1 cellular context compared by ENCODE assay signal in the genomic region with DNA sequence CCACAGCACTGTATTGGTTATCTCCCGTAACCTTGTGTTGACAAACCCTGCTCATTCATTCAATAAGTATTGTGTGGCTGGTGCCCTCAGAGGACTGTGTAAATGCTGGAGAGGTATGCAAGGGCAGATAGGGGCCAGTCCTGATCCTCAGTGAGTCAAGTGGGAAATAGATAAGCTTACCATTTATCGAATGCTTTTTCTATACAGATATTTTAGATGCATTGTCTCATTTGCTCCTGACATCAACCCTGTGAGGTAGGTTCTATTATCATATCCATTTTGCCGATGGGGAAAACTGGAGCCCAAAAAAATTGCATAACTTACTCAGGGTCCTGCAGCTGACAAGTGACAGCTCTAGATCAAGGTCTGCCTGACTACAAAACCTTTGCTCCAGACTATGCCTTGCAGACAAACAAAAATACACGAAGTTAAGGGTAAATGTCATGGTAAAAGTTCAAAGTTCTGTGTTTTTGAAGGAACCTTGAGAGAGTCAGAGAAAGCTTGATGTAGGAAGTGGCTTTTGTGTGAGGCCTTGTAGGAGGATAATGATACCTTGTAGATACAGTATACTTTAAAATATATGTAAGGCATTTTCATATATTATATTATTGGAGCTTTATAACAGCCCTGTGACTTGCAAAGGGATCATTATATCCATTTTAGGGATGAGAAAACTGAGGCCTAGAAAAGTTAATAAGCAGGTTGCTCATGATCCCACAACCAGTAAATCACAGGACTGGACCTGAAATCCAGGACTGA.
TF ChIP-seq lines count a peak whose summit lies in the region.

No MANE protein-coding gene starts in this region.

TF ChIP-seq in HepG2, 621 proteins besides CTCF, POLR2A, EP300 and RAD21 (continued from another document and continues in another):
- TF ChIP-seq, protein P1, sequence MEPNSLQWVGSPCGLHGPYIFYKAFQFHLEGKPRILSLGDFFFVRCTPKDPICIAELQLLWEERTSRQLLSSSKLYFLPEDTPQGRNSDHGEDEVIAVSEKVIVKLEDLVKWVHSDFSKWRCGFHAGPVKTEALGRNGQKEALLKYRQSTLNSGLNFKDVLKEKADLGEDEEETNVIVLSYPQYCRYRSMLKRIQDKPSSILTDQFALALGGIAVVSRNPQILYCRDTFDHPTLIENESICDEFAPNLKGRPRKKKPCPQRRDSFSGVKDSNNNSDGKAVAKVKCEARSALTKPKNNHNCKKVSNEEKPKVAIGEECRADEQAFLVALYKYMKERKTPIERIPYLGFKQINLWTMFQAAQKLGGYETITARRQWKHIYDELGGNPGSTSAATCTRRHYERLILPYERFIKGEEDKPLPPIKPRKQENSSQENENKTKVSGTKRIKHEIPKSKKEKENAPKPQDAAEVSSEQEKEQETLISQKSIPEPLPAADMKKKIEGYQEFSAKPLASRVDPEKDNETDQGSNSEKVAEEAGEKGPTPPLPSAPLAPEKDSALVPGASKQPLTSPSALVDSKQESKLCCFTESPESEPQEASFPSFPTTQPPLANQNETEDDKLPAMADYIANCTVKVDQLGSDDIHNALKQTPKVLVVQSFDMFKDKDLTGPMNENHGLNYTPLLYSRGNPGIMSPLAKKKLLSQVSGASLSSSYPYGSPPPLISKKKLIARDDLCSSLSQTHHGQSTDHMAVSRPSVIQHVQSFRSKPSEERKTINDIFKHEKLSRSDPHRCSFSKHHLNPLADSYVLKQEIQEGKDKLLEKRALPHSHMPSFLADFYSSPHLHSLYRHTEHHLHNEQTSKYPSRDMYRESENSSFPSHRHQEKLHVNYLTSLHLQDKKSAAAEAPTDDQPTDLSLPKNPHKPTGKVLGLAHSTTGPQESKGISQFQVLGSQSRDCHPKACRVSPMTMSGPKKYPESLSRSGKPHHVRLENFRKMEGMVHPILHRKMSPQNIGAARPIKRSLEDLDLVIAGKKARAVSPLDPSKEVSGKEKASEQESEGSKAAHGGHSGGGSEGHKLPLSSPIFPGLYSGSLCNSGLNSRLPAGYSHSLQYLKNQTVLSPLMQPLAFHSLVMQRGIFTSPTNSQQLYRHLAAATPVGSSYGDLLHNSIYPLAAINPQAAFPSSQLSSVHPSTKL (CRISPR knock-in tag; IDR thresholded peaks at IDR 0.05) = peak; percentile 71
- TF ChIP-seq, protein P2, sequence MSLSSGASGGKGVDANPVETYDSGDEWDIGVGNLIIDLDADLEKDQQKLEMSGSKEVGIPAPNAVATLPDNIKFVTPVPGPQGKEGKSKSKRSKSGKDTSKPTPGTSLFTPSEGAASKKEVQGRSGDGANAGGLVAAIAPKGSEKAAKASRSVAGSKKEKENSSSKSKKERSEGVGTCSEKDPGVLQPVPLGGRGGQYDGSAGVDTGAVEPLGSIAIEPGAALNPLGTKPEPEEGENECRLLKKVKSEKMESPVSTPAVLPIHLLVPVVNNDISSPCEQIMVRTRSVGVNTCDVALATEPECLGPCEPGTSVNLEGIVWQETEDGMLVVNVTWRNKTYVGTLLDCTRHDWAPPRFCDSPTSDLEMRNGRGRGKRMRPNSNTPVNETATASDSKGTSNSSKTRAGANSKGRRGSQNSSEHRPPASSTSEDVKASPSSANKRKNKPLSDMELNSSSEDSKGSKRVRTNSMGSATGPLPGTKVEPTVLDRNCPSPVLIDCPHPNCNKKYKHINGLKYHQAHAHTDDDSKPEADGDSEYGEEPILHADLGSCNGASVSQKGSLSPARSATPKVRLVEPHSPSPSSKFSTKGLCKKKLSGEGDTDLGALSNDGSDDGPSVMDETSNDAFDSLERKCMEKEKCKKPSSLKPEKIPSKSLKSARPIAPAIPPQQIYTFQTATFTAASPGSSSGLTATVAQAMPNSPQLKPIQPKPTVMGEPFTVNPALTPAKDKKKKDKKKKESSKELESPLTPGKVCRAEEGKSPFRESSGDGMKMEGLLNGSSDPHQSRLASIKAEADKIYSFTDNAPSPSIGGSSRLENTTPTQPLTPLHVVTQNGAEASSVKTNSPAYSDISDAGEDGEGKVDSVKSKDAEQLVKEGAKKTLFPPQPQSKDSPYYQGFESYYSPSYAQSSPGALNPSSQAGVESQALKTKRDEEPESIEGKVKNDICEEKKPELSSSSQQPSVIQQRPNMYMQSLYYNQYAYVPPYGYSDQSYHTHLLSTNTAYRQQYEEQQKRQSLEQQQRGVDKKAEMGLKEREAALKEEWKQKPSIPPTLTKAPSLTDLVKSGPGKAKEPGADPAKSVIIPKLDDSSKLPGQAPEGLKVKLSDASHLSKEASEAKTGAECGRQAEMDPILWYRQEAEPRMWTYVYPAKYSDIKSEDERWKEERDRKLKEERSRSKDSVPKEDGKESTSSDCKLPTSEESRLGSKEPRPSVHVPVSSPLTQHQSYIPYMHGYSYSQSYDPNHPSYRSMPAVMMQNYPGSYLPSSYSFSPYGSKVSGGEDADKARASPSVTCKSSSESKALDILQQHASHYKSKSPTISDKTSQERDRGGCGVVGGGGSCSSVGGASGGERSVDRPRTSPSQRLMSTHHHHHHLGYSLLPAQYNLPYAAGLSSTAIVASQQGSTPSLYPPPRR (CRISPR knock-in tag; IDR thresholded peaks at IDR 0.05; ENCODE audit: borderline replicate concordance) = peak; percentile 39; the same call in 1 of the 2 replicates
- TF ChIP-seq FOXA1 (IDR thresholded peaks at IDR 0.05) = no peak
- peak; percentile 85 for TF ChIP-seq FOXA1 (CRISPR knock-in tag; IDR thresholded peaks at IDR 0.05)
- TF ChIP-seq PITX1 (CRISPR knock-in tag; IDR thresholded peaks at IDR 0.05) = no peak
- no peak for TF ChIP-seq ZNF44 (CRISPR knock-in tag; IDR thresholded peaks at IDR 0.05)
- no peak for TF ChIP-seq NCOA1 (CRISPR knock-in tag; IDR thresholded peaks at IDR 0.05)
- TF ChIP-seq CCDC6 (CRISPR knock-in tag; IDR thresholded peaks at IDR 0.05) = no peak
- TF ChIP-seq, protein P3, sequence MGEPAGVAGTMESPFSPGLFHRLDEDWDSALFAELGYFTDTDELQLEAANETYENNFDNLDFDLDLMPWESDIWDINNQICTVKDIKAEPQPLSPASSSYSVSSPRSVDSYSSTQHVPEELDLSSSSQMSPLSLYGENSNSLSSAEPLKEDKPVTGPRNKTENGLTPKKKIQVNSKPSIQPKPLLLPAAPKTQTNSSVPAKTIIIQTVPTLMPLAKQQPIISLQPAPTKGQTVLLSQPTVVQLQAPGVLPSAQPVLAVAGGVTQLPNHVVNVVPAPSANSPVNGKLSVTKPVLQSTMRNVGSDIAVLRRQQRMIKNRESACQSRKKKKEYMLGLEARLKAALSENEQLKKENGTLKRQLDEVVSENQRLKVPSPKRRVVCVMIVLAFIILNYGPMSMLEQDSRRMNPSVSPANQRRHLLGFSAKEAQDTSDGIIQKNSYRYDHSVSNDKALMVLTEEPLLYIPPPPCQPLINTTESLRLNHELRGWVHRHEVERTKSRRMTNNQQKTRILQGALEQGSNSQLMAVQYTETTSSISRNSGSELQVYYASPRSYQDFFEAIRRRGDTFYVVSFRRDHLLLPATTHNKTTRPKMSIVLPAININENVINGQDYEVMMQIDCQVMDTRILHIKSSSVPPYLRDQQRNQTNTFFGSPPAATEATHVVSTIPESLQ (CRISPR knock-in tag; conservative IDR thresholded peaks at IDR 0.05) = no peak
- TF ChIP-seq, protein P4, sequence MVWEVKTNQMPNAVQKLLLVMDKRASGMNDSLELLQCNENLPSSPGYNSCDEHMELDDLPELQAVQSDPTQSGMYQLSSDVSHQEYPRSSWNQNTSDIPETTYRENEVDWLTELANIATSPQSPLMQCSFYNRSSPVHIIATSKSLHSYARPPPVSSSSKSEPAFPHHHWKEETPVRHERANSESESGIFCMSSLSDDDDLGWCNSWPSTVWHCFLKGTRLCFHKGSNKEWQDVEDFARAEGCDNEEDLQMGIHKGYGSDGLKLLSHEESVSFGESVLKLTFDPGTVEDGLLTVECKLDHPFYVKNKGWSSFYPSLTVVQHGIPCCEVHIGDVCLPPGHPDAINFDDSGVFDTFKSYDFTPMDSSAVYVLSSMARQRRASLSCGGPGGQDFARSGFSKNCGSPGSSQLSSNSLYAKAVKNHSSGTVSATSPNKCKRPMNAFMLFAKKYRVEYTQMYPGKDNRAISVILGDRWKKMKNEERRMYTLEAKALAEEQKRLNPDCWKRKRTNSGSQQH (CRISPR knock-in tag; IDR thresholded peaks at IDR 0.05; ENCODE audit: low read depth) = 0 out of 2 replicates have a peak, but pooled peaks have one; percentile 62
- peak; percentile 85 for TF ChIP-seq NFIC (IDR thresholded peaks at IDR 0.05; ENCODE audit: low read length)
- peak; percentile 77; the same call in 1 of the 2 replicates for TF ChIP-seq GFI1 (CRISPR knock-in tag; IDR thresholded peaks at IDR 0.05; ENCODE audit: borderline replicate concordance)
- TF ChIP-seq, protein P5, sequence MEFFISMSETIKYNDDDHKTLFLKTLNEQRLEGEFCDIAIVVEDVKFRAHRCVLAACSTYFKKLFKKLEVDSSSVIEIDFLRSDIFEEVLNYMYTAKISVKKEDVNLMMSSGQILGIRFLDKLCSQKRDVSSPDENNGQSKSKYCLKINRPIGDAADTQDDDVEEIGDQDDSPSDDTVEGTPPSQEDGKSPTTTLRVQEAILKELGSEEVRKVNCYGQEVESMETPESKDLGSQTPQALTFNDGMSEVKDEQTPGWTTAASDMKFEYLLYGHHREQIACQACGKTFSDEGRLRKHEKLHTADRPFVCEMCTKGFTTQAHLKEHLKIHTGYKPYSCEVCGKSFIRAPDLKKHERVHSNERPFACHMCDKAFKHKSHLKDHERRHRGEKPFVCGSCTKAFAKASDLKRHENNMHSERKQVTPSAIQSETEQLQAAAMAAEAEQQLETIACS (CRISPR knock-in tag; IDR thresholded peaks at IDR 0.05) = no peak
- TF ChIP-seq ZMYM4 (CRISPR knock-in tag; IDR thresholded peaks at IDR 0.05) = 0 out of 2 replicates have a peak, but pooled peaks have one; percentile 21
- peak; percentile 53; the same call in 1 of the 2 replicates for TF ChIP-seq SALL1 (CRISPR knock-in tag; IDR thresholded peaks at IDR 0.05)
- TF ChIP-seq GATAD2A (CRISPR knock-in tag; IDR thresholded peaks at IDR 0.05) = peak; percentile 74
- TF ChIP-seq NCOA2 (CRISPR knock-in tag; IDR thresholded peaks at IDR 0.05) = peak; percentile 41; the same call in 1 of the 2 replicates
- TF ChIP-seq NR2F1 (CRISPR knock-in tag; IDR thresholded peaks at IDR 0.05) = peak; percentile 8 to 68; a peak in 2 of 4 replicates
- TF ChIP-seq ZNF629 (CRISPR knock-in tag; conservative IDR thresholded peaks at IDR 0.05) = peak; percentile 70; the same call in 1 of the 2 replicates
- no peak for TF ChIP-seq HIVEP1 (CRISPR knock-in tag; IDR thresholded peaks at IDR 0.05)
- TF ChIP-seq MED1 (CRISPR knock-in tag; IDR thresholded peaks at IDR 0.05) = 0 out of 2 replicates have a peak, but pooled peaks have one; percentile 45
- peak; percentile 60 for TF ChIP-seq RXRB (CRISPR knock-in tag; IDR thresholded peaks at IDR 0.05; ENCODE audit: borderline replicate concordance)
- TF ChIP-seq, protein P6, sequence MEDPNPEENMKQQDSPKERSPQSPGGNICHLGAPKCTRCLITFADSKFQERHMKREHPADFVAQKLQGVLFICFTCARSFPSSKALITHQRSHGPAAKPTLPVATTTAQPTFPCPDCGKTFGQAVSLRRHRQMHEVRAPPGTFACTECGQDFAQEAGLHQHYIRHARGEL (CRISPR knock-in tag; IDR thresholded peaks at IDR 0.05) = no peak
- no peak for TF ChIP-seq SOX6 (IDR thresholded peaks at IDR 0.05)
- peak; percentile 90 for TF ChIP-seq SOX6 (CRISPR knock-in tag; IDR thresholded peaks at IDR 0.05)
- TF ChIP-seq HHEX (CRISPR knock-in tag; IDR thresholded peaks at IDR 0.05) = peak; percentile 52; the same call in 1 of the 2 replicates
- TF ChIP-seq FOSL2 (CRISPR knock-in tag; IDR thresholded peaks at IDR 0.05) = peak; percentile 62
- peak; percentile 45; the same call in 1 of the 2 replicates for TF ChIP-seq CEBPG (CRISPR knock-in tag; IDR thresholded peaks at IDR 0.05)
- TF ChIP-seq NR2F2 (IDR thresholded peaks at IDR 0.05; ENCODE audit: borderline replicate concordance, low read depth) = 0 out of 2 replicates have a peak, but pooled peaks have one; percentile 63
- TF ChIP-seq ZNF224 (CRISPR knock-in tag; IDR thresholded peaks at IDR 0.05) = 0 out of 2 replicates have a peak, but pooled peaks have one; percentile 24
- TF ChIP-seq KLF13 (CRISPR knock-in tag; IDR thresholded peaks at IDR 0.05) = no peak
- no peak for TF ChIP-seq SP2 (CRISPR knock-in tag; IDR thresholded peaks at IDR 0.05)
- no peak for TF ChIP-seq ELF1 (CRISPR knock-in tag; IDR thresholded peaks at IDR 0.05)
- TF ChIP-seq ZNF605 (CRISPR knock-in tag; IDR thresholded peaks at IDR 0.05) = no peak
- TF ChIP-seq ZEB1 (IDR thresholded peaks at IDR 0.05; ENCODE audit: insufficient replicate concordance, low read depth) = peak; percentile 34
- TF ChIP-seq ETV5 (CRISPR knock-in tag; IDR thresholded peaks at IDR 0.05; ENCODE audit: borderline replicate concordance) = no peak; the same call in 1 of the 2 replicates
- peak; percentile 67 for TF ChIP-seq HDAC1 (CRISPR knock-in tag; IDR thresholded peaks at IDR 0.05)
- TF ChIP-seq ZIK1 (CRISPR knock-in tag; IDR thresholded peaks at IDR 0.05; ENCODE audit: borderline replicate concordance, low read depth) = no peak
- no peak for TF ChIP-seq ZNF335 (CRISPR knock-in tag; IDR thresholded peaks at IDR 0.05)
- 0 out of 2 replicates have a peak, but pooled peaks have one; percentile 29 for TF ChIP-seq ELF3 (CRISPR knock-in tag; IDR thresholded peaks at IDR 0.05)
- TF ChIP-seq KDM6A (CRISPR knock-in tag; IDR thresholded peaks at IDR 0.05; ENCODE audit: low read depth) = peak; percentile 32; the same call in 1 of the 2 replicates
- TF ChIP-seq, protein P7, sequence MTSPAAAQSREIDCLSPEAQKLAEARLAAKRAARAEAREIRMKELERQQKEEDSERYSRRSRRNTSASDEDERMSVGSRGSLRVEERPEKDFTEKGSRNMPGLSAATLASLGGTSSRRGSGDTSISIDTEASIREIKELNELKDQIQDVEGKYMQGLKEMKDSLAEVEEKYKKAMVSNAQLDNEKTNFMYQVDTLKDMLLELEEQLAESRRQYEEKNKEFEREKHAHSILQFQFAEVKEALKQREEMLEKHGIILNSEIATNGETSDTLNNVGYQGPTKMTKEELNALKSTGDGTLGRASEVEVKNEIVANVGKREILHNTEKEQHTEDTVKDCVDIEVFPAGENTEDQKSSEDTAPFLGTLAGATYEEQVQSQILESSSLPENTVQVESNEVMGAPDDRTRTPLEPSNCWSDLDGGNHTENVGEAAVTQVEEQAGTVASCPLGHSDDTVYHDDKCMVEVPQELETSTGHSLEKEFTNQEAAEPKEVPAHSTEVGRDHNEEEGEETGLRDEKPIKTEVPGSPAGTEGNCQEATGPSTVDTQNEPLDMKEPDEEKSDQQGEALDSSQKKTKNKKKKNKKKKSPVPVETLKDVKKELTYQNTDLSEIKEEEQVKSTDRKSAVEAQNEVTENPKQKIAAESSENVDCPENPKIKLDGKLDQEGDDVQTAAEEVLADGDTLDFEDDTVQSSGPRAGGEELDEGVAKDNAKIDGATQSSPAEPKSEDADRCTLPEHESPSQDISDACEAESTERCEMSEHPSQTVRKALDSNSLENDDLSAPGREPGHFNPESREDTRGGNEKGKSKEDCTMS (CRISPR knock-in tag; conservative IDR thresholded peaks at IDR 0.05) = no peak
